In the genomic region with DNA sequence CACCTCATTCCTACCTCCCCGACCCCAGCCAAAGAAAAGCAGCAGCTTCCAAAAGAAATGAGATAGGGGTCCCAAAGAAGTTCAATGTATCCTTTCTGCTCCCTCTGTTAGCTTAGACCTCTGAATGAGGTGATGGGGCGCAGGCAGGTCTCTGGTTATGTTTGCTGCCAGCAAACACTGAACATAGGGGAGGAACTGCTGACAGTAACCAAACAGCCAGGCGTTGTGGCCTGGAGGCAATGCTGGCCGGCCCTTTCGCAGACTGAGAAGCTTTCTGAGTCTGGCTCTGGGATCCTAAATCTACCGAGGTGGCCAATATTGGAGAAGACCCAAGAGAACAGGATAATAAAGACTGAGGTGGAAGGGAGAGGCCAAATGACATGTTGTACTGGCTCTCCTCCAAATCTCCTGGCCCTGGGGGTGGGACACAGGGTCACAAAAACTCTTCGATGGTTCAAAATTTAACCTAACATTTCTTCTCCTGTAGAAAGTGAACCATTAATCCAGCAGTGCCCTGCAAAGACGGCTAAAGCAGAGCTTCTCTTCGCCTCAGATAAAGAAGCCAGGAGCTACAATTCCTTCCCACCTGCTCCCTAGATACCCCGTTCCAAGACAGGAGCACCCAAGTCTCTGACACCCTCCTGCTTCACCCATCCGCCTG, we compare ENCODE assay signal across 1 cellular context.
TF ChIP-seq lines count a peak whose summit lies in the region.

No MANE protein-coding gene starts in this region.

TF ChIP-seq in A549, 52 proteins besides CTCF, POLR2A, EP300 and RAD21 (continued from another document):
- TF ChIP-seq ESRRA (IDR thresholded peaks at IDR 0.05; ENCODE audit: borderline replicate concordance, low read length) (no peak), FOSB (CRISPR knock-in tag; IDR thresholded peaks at IDR 0.05) (no peak), KDM5A (IDR thresholded peaks at IDR 0.05) (no peak), EHF (CRISPR knock-in tag; IDR thresholded peaks at IDR 0.05) (no peak), GATA3 (IDR thresholded peaks at IDR 0.05; ENCODE audit: borderline replicate concordance) (no peak), FOSL2 (IDR thresholded peaks at IDR 0.05) (no peak), FOSL2 (CRISPR knock-in tag; IDR thresholded peaks at IDR 0.05) (no peak), ZC3H11A (IDR thresholded peaks at IDR 0.05) (no peak), BHLHE40 (IDR thresholded peaks at IDR 0.05; ENCODE audit: low read depth, low read length) (no peak), HDAC2 (IDR thresholded peaks at IDR 0.05) (no peak), TFCP2L1 (CRISPR knock-in tag; IDR thresholded peaks at IDR 0.05) (no peak), RCOR1 (IDR thresholded peaks at IDR 0.05; ENCODE audit: low read depth, low read length) (no peak), HEYL (CRISPR knock-in tag; IDR thresholded peaks at IDR 0.05) (no peak), SREBF2 (IDR thresholded peaks at IDR 0.05) (no peak)
- TF ChIP-seq, protein P1, sequence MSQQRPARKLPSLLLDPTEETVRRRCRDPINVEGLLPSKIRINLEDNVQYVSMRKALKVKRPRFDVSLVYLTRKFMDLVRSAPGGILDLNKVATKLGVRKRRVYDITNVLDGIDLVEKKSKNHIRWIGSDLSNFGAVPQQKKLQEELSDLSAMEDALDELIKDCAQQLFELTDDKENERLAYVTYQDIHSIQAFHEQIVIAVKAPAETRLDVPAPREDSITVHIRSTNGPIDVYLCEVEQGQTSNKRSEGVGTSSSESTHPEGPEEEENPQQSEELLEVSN (IDR thresholded peaks at IDR 0.05; ENCODE audit: borderline replicate concordance, low read depth) = no peak
